In the genomic region with DNA sequence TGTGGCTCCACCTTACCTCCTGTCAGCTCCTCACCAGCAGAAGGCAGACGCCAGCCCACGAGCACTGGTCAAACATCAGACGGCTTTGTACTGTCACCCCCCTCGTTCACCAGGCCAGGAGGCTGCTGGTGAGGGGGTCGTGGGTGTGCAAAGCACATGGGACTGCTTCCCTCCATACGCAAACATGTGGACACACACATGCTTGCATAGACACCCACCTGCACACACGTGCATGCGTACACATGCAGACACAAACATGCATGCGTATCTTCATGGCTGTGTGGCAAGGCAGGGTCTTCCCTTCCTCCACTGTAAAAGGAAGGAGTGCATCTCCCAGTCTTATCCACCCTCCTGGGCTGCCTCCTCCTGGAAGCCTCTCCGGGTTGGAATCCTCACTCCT, we compare ENCODE assay signal across 26 cellular contexts.
DNase-seq lines count a peak whose midpoint lies in the region; ATAC-seq, FAIRE-seq and TF ChIP-seq lines count a peak whose summit lies in the region.
"Had no signal": no experiment of that assay in that cellular context is flagged by ENCODE, and none has a peak within 500 bp of the region (broad histone marks: within the 10 kb centered on the region; RNA-seq: fewer than 3 reads in every experiment).

No MANE protein-coding gene starts in this region.

- H3K36me3 ChIP-seq in WERI-Rb-1 (no peaks in the 10 kb centered on the region), endothelial cell of umbilical vein (ENCODE audit: control insufficient read depth in 2 of 2, extremely low read depth in 1 of 2, insufficient read depth in 2 of 2, low read length in 2 of 2) (no peaks in the 10 kb centered on the region)
- H3K36me3 ChIP-seq: BE2C; BLaER1 treated with 17β-estradiol and CSF1 and Interleukin-3, amounts not matched to agents 10 nM and 100 nM had no signal

- peak; percentile 55 for DNase-seq in WERI-Rb-1
- no peak for DNase-seq in endothelial cell of umbilical vein (ENCODE audit: low read depth, low spot score)
- no peak for DNase-seq in urothelium cell line (ENCODE audit: low spot score)
- DNase-seq in activated gamma-delta T cell treated with Interleukin-2 at 50 U/mL for 16 hours: no peak
- no peak for DNase-seq in GM13976 (ENCODE audit: low spot score)
- DNase-seq: 8988T; ACHN; AML-193; BE2C; CD4-positive, alpha-beta T cell; CD8-positive, alpha-beta memory T cell; DMS 273 treated with DMSO at 0.1 percent for 48 hours; DMS79; EL; GDM1; GM23248; H9 had no signal

- no peak overlapping the region for H3K4me3 Mint-ChIP-seq in brain
- H3K4me3 Mint-ChIP-seq: CD14-positive monocyte; CD4-positive, alpha-beta T cell; CD8-positive, alpha-beta memory T cell; H9 had no signal

- no peak overlapping the region for H3K4me2 ChIP-seq in endothelial cell of umbilical vein (ENCODE audit: insufficient read depth, low read length)
- H3K4me2 ChIP-seq: A549 had no signal

- ATAC-seq in GM21526 (IDR thresholded peaks at IDR 0.05; ENCODE audit: low FRiP score, unreplicated experiment): no peak
- ATAC-seq: A549, GM12878, HCT116 had no signal

- in situ Hi-C loops in GM13976 (cut with MboI; ENCODE audit: low sequenced_read_pairs, unreplicated experiment): no loop called here

- no peak overlapping the region for H2AFZ ChIP-seq in endothelial cell of umbilical vein (ENCODE audit: low read depth, low read length)
- H2AFZ ChIP-seq: GM23248 had no signal

- H3K27ac Mint-ChIP-seq in brain: peak overlapping the region in 3 of 5 experiments; percentile 20 to 75 (median 26)
- H3K27ac Mint-ChIP-seq: CD4-positive, alpha-beta T cell had no signal

- H4K20me1 ChIP-seq in endothelial cell of umbilical vein (replicated peaks; ENCODE audit: control insufficient read depth, extremely low read depth, insufficient read depth, low read length): no peaks in the 10 kb centered on the region

- no peak overlapping the region for H3K4me3 ChIP-seq in WERI-Rb-1 (ENCODE audit: low read depth, low read length)
- H3K4me3 ChIP-seq in endothelial cell of umbilical vein (replicated peaks in 1 of 3; ENCODE audit: insufficient read depth in 1 of 3, low read depth in 1 of 3, low read length in 3 of 3): no peak overlapping the region
- H3K4me3 ChIP-seq: A549; BLaER1 treated with 17β-estradiol and CSF1 and Interleukin-3, amounts not matched to agents 10 nM and 100 nM; GM12878; GM23248 had no signal

- H3K4me1 Mint-ChIP-seq in brain: peaks cover 48% of the 10 kb centered on the region
- H3K4me1 Mint-ChIP-seq: CD14-positive monocyte; CD8-positive, alpha-beta memory T cell had no signal

- FAIRE-seq in endothelial cell of umbilical vein (lab: Jason Lieb, UNC) (no peak), urothelium cell line (lab: Jason Lieb, UNC) (peak; percentile 77)
- FAIRE-seq: A549, D721Med, GM12878, GM18507 had no signal

- BruUV-seq in endothelial cell of umbilical vein (replicated peaks; lab: Mats Ljungman, UMichigan): no TSS peak

- CTCF ChIA-PET in endothelial cell of umbilical vein (lab: Charles Lee): no interaction called here

- TF ChIP-seq CTCF in WERI-Rb-1 (IDR thresholded peaks at IDR 0.05; ENCODE audit: low read depth, low read length) (0 out of 2 replicates have a peak, but pooled peaks have one; percentile 1), brain (conservative IDR thresholded peaks at IDR 0.05) (no peak), endothelial cell of umbilical vein (IDR thresholded peaks at IDR 0.05; ENCODE audit: extremely low read depth in 1 of 2, insufficient read depth in 1 of 2, low read depth in 1 of 2, low read length in 2 of 2) (no peak), GM13976 (IDR thresholded peaks at IDR 0.05; ENCODE audit: borderline replicate concordance, control extremely low read depth, extremely low read depth, insufficient read depth, missing control alignments) (no peak)

- POLR2A ChIA-PET in endothelial cell of umbilical vein (lab: Charles Lee): no interaction called here

- dilution Hi-C loops in endothelial cell of umbilical vein (cut with MboI; ENCODE audit: extremely low pct_ligation_motif_present, low sequenced_read_pairs): no loop called here

- H3K4me1 ChIP-seq in endothelial cell of umbilical vein (ENCODE audit: control insufficient read depth, extremely low read depth, insufficient read depth, low read length): no peaks in the 10 kb centered on the region
- H3K4me1 ChIP-seq: A549, BE2C had no signal

- H3K27me3 ChIP-seq in WERI-Rb-1 (ENCODE audit: insufficient read depth, low read depth, severe bottlenecking): no peaks in the 10 kb centered on the region
- H3K27me3 ChIP-seq in endothelial cell of umbilical vein (ENCODE audit: control insufficient read depth in 2 of 2, insufficient read depth in 2 of 2, low read length in 2 of 2): no peaks in the 10 kb centered on the region
- H3K27me3 ChIP-seq: BE2C had no signal

- H3K9me3 ChIP-seq in WERI-Rb-1 (ENCODE audit: severe bottlenecking) (no peaks in the 10 kb centered on the region), endothelial cell of umbilical vein (replicated peaks; ENCODE audit: control insufficient read depth, insufficient read depth, low read length) (no peaks in the 10 kb centered on the region)
- H3K9me3 ChIP-seq: A549; BE2C; BLaER1 treated with 17β-estradiol and CSF1 and Interleukin-3, amounts not matched to agents 10 nM and 100 nM had no signal

- peaks cover 11% of the 10 kb centered on the region for H3K27me3 Mint-ChIP-seq in brain

- H3K27ac ChIP-seq in WERI-Rb-1 (no peak overlapping the region), endothelial cell of umbilical vein (ENCODE audit: insufficient read depth, low read depth, low read length) (no peak overlapping the region)
- H3K27ac ChIP-seq: A549; BLaER1 treated with 17β-estradiol and CSF1 and Interleukin-3, amounts not matched to agents 10 nM and 100 nM; GM23248 had no signal

- no peaks in the 10 kb centered on the region for H3K79me2 ChIP-seq in endothelial cell of umbilical vein (ENCODE audit: control insufficient read depth, insufficient read depth, low read length)

- no peak overlapping the region for H3K9ac ChIP-seq in endothelial cell of umbilical vein (replicated peaks; ENCODE audit: extremely low read depth, insufficient read depth, low read length)
- H3K9ac ChIP-seq: BLaER1 treated with 17β-estradiol and CSF1 and Interleukin-3, amounts not matched to agents 10 nM and 100 nM; GM23248 had no signal

- H3K9me3 Mint-ChIP-seq in brain: no peaks in the 10 kb centered on the region
- H3K9me3 Mint-ChIP-seq: CD4-positive, alpha-beta T cell; CD8-positive, alpha-beta memory T cell had no signal

- no peak for TF ChIP-seq POLR2A in endothelial cell of umbilical vein (IDR thresholded peaks at IDR 0.05; ENCODE audit: low read depth, low read length)

- H3K9me1 ChIP-seq in endothelial cell of umbilical vein (replicated peaks; ENCODE audit: control insufficient read depth, extremely low read depth, insufficient read depth, low read length): no peaks in the 10 kb centered on the region

- intact Hi-C loops in endothelial cell of umbilical vein (cut with micrococcal nuclease): no loop called here

- no peaks in the 10 kb centered on the region for H3K36me3 Mint-ChIP-seq in brain
- H3K36me3 Mint-ChIP-seq: CD14-positive monocyte; CD8-positive, alpha-beta memory T cell had no signal

TF ChIP-seq in endothelial cell of umbilical vein, 7 proteins besides CTCF, POLR2A, EP300 and RAD21:
- TF ChIP-seq GATA2 (IDR thresholded peaks at IDR 0.05; ENCODE audit: insufficient read depth, insufficient read length, low read depth, low read length) (no peak), JUN (IDR thresholded peaks at IDR 0.05; ENCODE audit: borderline replicate concordance, insufficient read depth, insufficient read length, low read depth) (no peak), MYC (IDR thresholded peaks at IDR 0.05; ENCODE audit: low read depth, low read length) (no peak), EZH2 (IDR thresholded peaks at IDR 0.05; ENCODE audit: borderline replicate concordance, low read depth, low read length, severe bottlenecking) (no peak), POLR2AphosphoS5 (IDR thresholded peaks at IDR 0.05; ENCODE audit: insufficient read depth, low read depth, low read length) (no peak), MAX (IDR thresholded peaks at IDR 0.05; ENCODE audit: insufficient read depth, insufficient read length) (peak; percentile 29), FOS (IDR thresholded peaks at IDR 0.05; ENCODE audit: borderline replicate concordance, insufficient read depth, low read length) (no peak)
